In genomic region chr4:147494301-147494700, GRCh38 we compare ENCODE assay signal across 24 cellular contexts. TPM values are rescaled to one million over a fixed set of nuclear protein-coding genes. Genes with fewer than 3 reads are reported as not detected.
"Had no signal": no experiment of that assay in that cellular context is flagged by ENCODE, and none has a peak within 500 bp of the region (broad histone marks: within the 10 kb centered on the region; RNA-seq: fewer than 3 reads in every experiment).

No MANE protein-coding gene starts in this region.

- H3K4me1 ChIP-seq: parathyroid adenoma, psoas muscle, testis, tibial nerve had no signal

- H3K36me3 Mint-ChIP-seq: memory B cell; naive B cell; stimulated activated naive B cell treated with anti-CD40 and anti-IgM and Interleukin-4, amounts not matched to agents 10 μg/mL and 1 μg/mL and 100 μg/mL, for 72 hours had no signal

- ATAC-seq: foreskin keratinocyte; heart left ventricle; left lung; lower lobe of right lung; psoas muscle; sciatic nerve; stimulated activated naive B cell treated with anti-CD40 and anti-IgM and Interleukin-4, amounts not matched to agents 10 μg/mL and 1 μg/mL and 100 μg/mL, for 72 hours; stimulated activated naive CD8-positive, alpha-beta T cell treated with anti-CD3 and anti-CD28 coated beads, Interleukin-15, amount 100 ng/mL, for 72 hours had no signal

- H3K9ac ChIP-seq: parathyroid adenoma had no signal

- H3K4me3 ChIP-seq: heart left ventricle, left lung, lower lobe of right lung, psoas muscle, spleen, testis, tibial nerve had no signal

- H3K9me3 ChIP-seq: heart left ventricle, left lung, lower lobe of right lung, psoas muscle, spleen, testis, tibial nerve had no signal

- H3K4me1 Mint-ChIP-seq: central memory CD8-positive, alpha-beta T cell; memory B cell; naive B cell; stimulated activated naive B cell treated with anti-CD40 and anti-IgM and Interleukin-4, amounts not matched to agents 10 μg/mL and 1 μg/mL and 100 μg/mL, for 72 hours; stimulated activated naive CD8-positive, alpha-beta T cell treated with anti-CD3 and anti-CD28 coated beads, Interleukin-15, amount 100 ng/mL, for 72 hours had no signal

- H3K9me3 Mint-ChIP-seq: dendritic cell treated with granulocyte-macrophage colony-stimulating factor and Interleukin-4, amounts not matched to agents 40 ng/mL and 50 ng/mL, for 4 days; nephron; stimulated activated naive CD8-positive, alpha-beta T cell treated with anti-CD3 and anti-CD28 coated beads, Interleukin-15, amount 100 ng/mL, for 72 hours had no signal

- H3K27ac Mint-ChIP-seq: dendritic cell treated with granulocyte-macrophage colony-stimulating factor and Interleukin-4, amounts not matched to agents 40 ng/mL and 50 ng/mL, for 4 days; memory B cell; naive B cell; stimulated activated naive B cell treated with anti-CD40 and anti-IgM and Interleukin-4, amounts not matched to agents 10 μg/mL and 1 μg/mL and 100 μg/mL, for 72 hours; stimulated activated naive CD8-positive, alpha-beta T cell treated with anti-CD3 and anti-CD28 coated beads, Interleukin-15, amount 100 ng/mL, for 72 hours had no signal

- DNase-seq: erythroblast; foreskin keratinocyte; heart left ventricle; hypothalamus; left lung; lower lobe of right lung; naive B cell; psoas muscle; retina; spleen; stimulated activated CD4-positive, alpha-beta T cell treated with anti-CD3 and anti-CD28 coated beads, Interleukin-15, amount 100 ng/mL, for 24 hours; stimulated activated CD4-positive, alpha-beta T cell treated with anti-CD3 and anti-CD28 coated beads, Interleukin-1b, Interleukin-23, amount 100 ng/mL, for 48 hours; stimulated activated CD4-positive, alpha-beta T cell treated with anti-CD3 and anti-CD28 coated beads, Interleukin-4, amount 100 ng/mL, for 24 hours; stimulated activated naive B cell treated with anti-CD40 and anti-IgM and Interleukin-4, amounts not matched to agents 10 μg/mL and 1 μg/mL and 100 μg/mL, for 72 hours; stimulated activated naive CD8-positive, alpha-beta T cell treated with anti-CD3 and anti-CD28 coated beads, Interleukin-15, amount 100 ng/mL, for 72 hours; testis had no signal

- H3K27me3 ChIP-seq: foreskin keratinocyte, heart left ventricle, left lung, spleen, testis, tibial nerve had no signal

- H3K27ac ChIP-seq: foreskin keratinocyte, left lung, lower lobe of right lung, parathyroid adenoma, psoas muscle, spleen, testis, tibial nerve had no signal

- H3K27me3 Mint-ChIP-seq: dendritic cell treated with granulocyte-macrophage colony-stimulating factor and Interleukin-4, amounts not matched to agents 40 ng/mL and 50 ng/mL, for 4 days; stimulated activated naive CD8-positive, alpha-beta T cell treated with anti-CD3 and anti-CD28 coated beads, Interleukin-15, amount 100 ng/mL, for 72 hours had no signal

- H3K4me3 Mint-ChIP-seq: central memory CD8-positive, alpha-beta T cell; dendritic cell treated with granulocyte-macrophage colony-stimulating factor and Interleukin-4, amounts not matched to agents 40 ng/mL and 50 ng/mL, for 4 days; memory B cell; naive B cell; nephron; stimulated activated naive B cell treated with anti-CD40 and anti-IgM and Interleukin-4, amounts not matched to agents 10 μg/mL and 1 μg/mL and 100 μg/mL, for 72 hours; stimulated activated naive CD8-positive, alpha-beta T cell treated with anti-CD3 and anti-CD28 coated beads, Interleukin-15, amount 100 ng/mL, for 72 hours had no signal

- H3K36me3 ChIP-seq: heart left ventricle, left lung, lower lobe of right lung, spleen, tibial nerve had no signal

RNA-seq across cellular contexts. Expression of gene EDNRA, which starts 13.4 kb away (rescaled TPM):
- total RNA-seq: endothelial cell of umbilical vein had no signal
